Comparison of ENCODE assay signal across 20 cellular contexts in genomic region chr5:73894860-73895259, GRCh38.
DNase-seq lines count a peak whose midpoint lies in the region; ATAC-seq and TF ChIP-seq lines count a peak whose summit lies in the region.
"Had no signal": no experiment of that assay in that cellular context is flagged by ENCODE, and none has a peak within 500 bp of the region (broad histone marks: within the 10 kb centered on the region; RNA-seq: fewer than 3 reads in every experiment).

No MANE protein-coding gene starts in this region.

- H3K36me3 Mint-ChIP-seq in activated CD4-positive, alpha-beta T cell treated with anti-CD3 and anti-CD28 coated beads, Interleukin-2, amount 10 ng/mL, durations not matched to agents 24 days and 14 days (ENCODE audit: low read depth), result no peaks in the 10 kb centered on the region
- H3K36me3 Mint-ChIP-seq in Calu3 (ENCODE audit: insufficient read depth, unreplicated experiment), result peaks cover 73% of the 10 kb centered on the region
- H3K36me3 Mint-ChIP-seq in activated T-helper 1 cell treated with anti-CD3 and anti-CD28 coated beads, Interleukin-12 subunit alpha, Interleukin-12 subunit beta, Interleukin-2, Interleukin-4 antibody, amounts not matched to agents 30 ng/mL and 10 ng/mL and 1 ng/mL, durations not matched to agents 14 hours and 24 hours and 36 hours (ENCODE audit: low read depth), result peaks cover 3% of the 10 kb centered on the region
- H3K36me3 Mint-ChIP-seq in neural progenitor cell, result no peaks in the 10 kb centered on the region
- H3K36me3 Mint-ChIP-seq: CD8-positive, alpha-beta T cell had no signal

- DNase-seq in activated CD4-positive, alpha-beta T cell treated with anti-CD3 and anti-CD28 coated beads, Interleukin-2, amount 10 ng/mL, durations not matched to agents 24 days and 14 days, result no peak
- no peak for DNase-seq in activated CD4-positive, alpha-beta T cell treated with anti-CD3 and anti-CD28 coated beads for 4 hours
- DNase-seq in Calu3, result no peak
- DNase-seq in activated T-helper 1 cell treated with anti-CD3 and anti-CD28 coated beads, Interleukin-12 subunit alpha, Interleukin-12 subunit beta, Interleukin-2, Interleukin-4 antibody, amounts not matched to agents 30 ng/mL and 10 ng/mL and 1 ng/mL, durations not matched to agents 14 hours and 24 hours and 36 hours (ENCODE audit: low spot score), result no peak
- no peak for DNase-seq in neural progenitor cell (ENCODE audit: low spot score)
- no peak for DNase-seq in AG08396 (ENCODE audit: low spot score)
- DNase-seq in HK-2 (ENCODE audit: unreplicated experiment), result no peak
- no peak for DNase-seq in right cardiac atrium
- DNase-seq: 8988T; CD8-positive, alpha-beta T cell; DMS 273 treated with DMSO at 0.1 percent for 48 hours; DMS53; DND-41; EL; GOT3; H9 had no signal

- H3K36me3 ChIP-seq in neural progenitor cell, result no peaks in the 10 kb centered on the region
- H3K36me3 ChIP-seq: BLaER1 treated with 17β-estradiol and CSF1 and Interleukin-3, amounts not matched to agents 10 nM and 100 nM had no signal

- H2AFZ ChIP-seq in neural progenitor cell (replicated peaks), result no peak overlapping the region

- H3K4me3 ChIP-seq in neural progenitor cell, result no peak overlapping the region
- H3K4me3 ChIP-seq in right cardiac atrium (ENCODE audit: low read length), result no peak overlapping the region
- H3K4me3 ChIP-seq: BLaER1 treated with 17β-estradiol and CSF1 and Interleukin-3, amounts not matched to agents 10 nM and 100 nM; GM12878 had no signal

- intact Hi-C loops in activated CD4-positive, alpha-beta T cell treated with anti-CD3 and anti-CD28 coated beads, Interleukin-2, amount 10 ng/mL, durations not matched to agents 24 days and 14 days (cut with micrococcal nuclease), result no loop called here
- intact Hi-C loops in Calu3 (cut with micrococcal nuclease; ENCODE audit: unreplicated experiment), result no loop called here
- intact Hi-C loops in activated T-helper 1 cell treated with anti-CD3 and anti-CD28 coated beads, Interleukin-12 subunit alpha, Interleukin-12 subunit beta, Interleukin-2, Interleukin-4 antibody, amounts not matched to agents 30 ng/mL and 10 ng/mL and 1 ng/mL, durations not matched to agents 14 hours and 24 hours and 36 hours (cut with micrococcal nuclease), result loop anchor here (2.0 to 5.0 kb wide), 4 partner anchors 98 to 1042 kb away; no protein-coding TSS in a partner anchor
- intact Hi-C loops in right cardiac atrium (cut with DNase I), result no loop called here

- no peak overlapping the region for H3K9ac ChIP-seq in neural progenitor cell
- H3K9ac ChIP-seq: BLaER1 treated with 17β-estradiol and CSF1 and Interleukin-3, amounts not matched to agents 10 nM and 100 nM had no signal

- ATAC-seq in right cardiac atrium, result no peak
- ATAC-seq: CD8-positive, alpha-beta T cell had no signal

- H3K27ac ChIP-seq in neural progenitor cell (no peak overlapping the region), right cardiac atrium (ENCODE audit: low read length) (no peak overlapping the region)
- H3K27ac ChIP-seq: HL-60 had no signal

- CTCF ChIA-PET in Calu3 (lab: Charles Lee), result interaction anchor here (0.6 to 1.1 kb wide), 2 partner anchors 7 to 14 kb away, joined by 3 read pairs; no protein-coding TSS in a partner anchor

- no peaks in the 10 kb centered on the region for H3K9me3 ChIP-seq in neural progenitor cell (ENCODE audit: low read depth)
- no peaks in the 10 kb centered on the region for H3K9me3 ChIP-seq in right cardiac atrium (ENCODE audit: control insufficient read depth, low read length)
- H3K9me3 ChIP-seq: BLaER1 treated with 17β-estradiol and CSF1 and Interleukin-3, amounts not matched to agents 10 nM and 100 nM had no signal

- H3K27me3 Mint-ChIP-seq in activated CD4-positive, alpha-beta T cell treated with anti-CD3 and anti-CD28 coated beads, Interleukin-2, amount 10 ng/mL, durations not matched to agents 24 days and 14 days, result peaks cover 24% of the 10 kb centered on the region
- H3K27me3 Mint-ChIP-seq in Calu3 (ENCODE audit: unreplicated experiment), result no peaks in the 10 kb centered on the region
- peaks cover 14% of the 10 kb centered on the region for H3K27me3 Mint-ChIP-seq in activated T-helper 1 cell treated with anti-CD3 and anti-CD28 coated beads, Interleukin-12 subunit alpha, Interleukin-12 subunit beta, Interleukin-2, Interleukin-4 antibody, amounts not matched to agents 30 ng/mL and 10 ng/mL and 1 ng/mL, durations not matched to agents 14 hours and 24 hours and 36 hours (ENCODE audit: insufficient read depth)
- H3K27me3 Mint-ChIP-seq in neural progenitor cell (ENCODE audit: insufficient read depth, low read depth), result peaks cover 8% of the 10 kb centered on the region

- no peak for TF ChIP-seq CTCF in Calu3 (IDR thresholded peaks at IDR 0.05; ENCODE audit: unreplicated experiment)
- no peak for TF ChIP-seq CTCF in neural progenitor cell (IDR thresholded peaks at IDR 0.05)

- no peaks in the 10 kb centered on the region for H3K79me2 ChIP-seq in neural progenitor cell (ENCODE audit: low read depth)

- H3K27me3 ChIP-seq in neural progenitor cell (no peaks in the 10 kb centered on the region), right cardiac atrium (ENCODE audit: control insufficient read depth, insufficient read depth) (no peaks in the 10 kb centered on the region)
- H3K27me3 ChIP-seq: BLaER1 treated with 17β-estradiol and CSF1 and Interleukin-3, amounts not matched to agents 10 nM and 100 nM had no signal

- H4K20me1 ChIP-seq in neural progenitor cell (ENCODE audit: low read depth), result no peaks in the 10 kb centered on the region
- H4K20me1 ChIP-seq: BLaER1 treated with 17β-estradiol and CSF1 and Interleukin-3, amounts not matched to agents 10 nM and 100 nM had no signal

- peak overlapping the region; percentile 25 for H3K27ac Mint-ChIP-seq in activated CD4-positive, alpha-beta T cell treated with anti-CD3 and anti-CD28 coated beads, Interleukin-2, amount 10 ng/mL, durations not matched to agents 24 days and 14 days
- peak overlapping the region; percentile 50 for H3K27ac Mint-ChIP-seq in Calu3 (ENCODE audit: unreplicated experiment)
- H3K27ac Mint-ChIP-seq in activated T-helper 1 cell treated with anti-CD3 and anti-CD28 coated beads, Interleukin-12 subunit alpha, Interleukin-12 subunit beta, Interleukin-2, Interleukin-4 antibody, amounts not matched to agents 30 ng/mL and 10 ng/mL and 1 ng/mL, durations not matched to agents 14 hours and 24 hours and 36 hours, result peak overlapping the region; percentile 88
- peak overlapping the region; percentile 27 for H3K27ac Mint-ChIP-seq in neural progenitor cell
- H3K27ac Mint-ChIP-seq: B cell; CD8-positive, alpha-beta T cell; H9 had no signal

- H3K4me1 Mint-ChIP-seq in activated CD4-positive, alpha-beta T cell treated with anti-CD3 and anti-CD28 coated beads, Interleukin-2, amount 10 ng/mL, durations not matched to agents 24 days and 14 days, result peaks cover 10% of the 10 kb centered on the region
- H3K4me1 Mint-ChIP-seq in Calu3 (ENCODE audit: low read depth, unreplicated experiment) (no peaks in the 10 kb centered on the region), neural progenitor cell (peaks cover 3% of the 10 kb centered on the region)
- H3K4me1 Mint-ChIP-seq in activated T-helper 1 cell treated with anti-CD3 and anti-CD28 coated beads, Interleukin-12 subunit alpha, Interleukin-12 subunit beta, Interleukin-2, Interleukin-4 antibody, amounts not matched to agents 30 ng/mL and 10 ng/mL and 1 ng/mL, durations not matched to agents 14 hours and 24 hours and 36 hours (ENCODE audit: low read depth), result peaks cover 25% of the 10 kb centered on the region
- H3K4me1 Mint-ChIP-seq: B cell had no signal

- peaks cover 4% of the 10 kb centered on the region for H3K9me3 Mint-ChIP-seq in activated CD4-positive, alpha-beta T cell treated with anti-CD3 and anti-CD28 coated beads, Interleukin-2, amount 10 ng/mL, durations not matched to agents 24 days and 14 days
- H3K9me3 Mint-ChIP-seq in Calu3 (ENCODE audit: low read depth, unreplicated experiment) (no peaks in the 10 kb centered on the region), neural progenitor cell (no peaks in the 10 kb centered on the region)
- no peaks in the 10 kb centered on the region for H3K9me3 Mint-ChIP-seq in activated T-helper 1 cell treated with anti-CD3 and anti-CD28 coated beads, Interleukin-12 subunit alpha, Interleukin-12 subunit beta, Interleukin-2, Interleukin-4 antibody, amounts not matched to agents 30 ng/mL and 10 ng/mL and 1 ng/mL, durations not matched to agents 14 hours and 24 hours and 36 hours
- H3K9me3 Mint-ChIP-seq: CD8-positive, alpha-beta T cell; H9 had no signal

- BruUV-seq in Calu3 (replicated peaks; lab: Mats Ljungman, UMichigan), result no TSS peak

- no peak overlapping the region for H3K4me2 ChIP-seq in neural progenitor cell

- no peaks in the 10 kb centered on the region for H3F3A ChIP-seq in neural progenitor cell (ENCODE audit: low read depth)

- H3K4me3 Mint-ChIP-seq in activated CD4-positive, alpha-beta T cell treated with anti-CD3 and anti-CD28 coated beads, Interleukin-2, amount 10 ng/mL, durations not matched to agents 24 days and 14 days, result no peak overlapping the region
- H3K4me3 Mint-ChIP-seq in Calu3 (ENCODE audit: low read depth, unreplicated experiment) (no peak overlapping the region), neural progenitor cell (no peak overlapping the region)
- no peak overlapping the region for H3K4me3 Mint-ChIP-seq in activated T-helper 1 cell treated with anti-CD3 and anti-CD28 coated beads, Interleukin-12 subunit alpha, Interleukin-12 subunit beta, Interleukin-2, Interleukin-4 antibody, amounts not matched to agents 30 ng/mL and 10 ng/mL and 1 ng/mL, durations not matched to agents 14 hours and 24 hours and 36 hours
- H3K4me3 Mint-ChIP-seq: B cell; CD8-positive, alpha-beta T cell; H9 had no signal

- H3K4me1 ChIP-seq in neural progenitor cell (no peaks in the 10 kb centered on the region), right cardiac atrium (ENCODE audit: control insufficient read depth, insufficient read depth, low read length) (no peaks in the 10 kb centered on the region)

- 94% methylated on average over 6 of the region's 6 CpGs for WGBS in right cardiac atrium

Comparison
In these comparisons a context has a peak if more than half of its experiments do, and no peak if none do; other contexts are left out.
1. H3K27ac Mint-ChIP-seq: peak in every context shown above with its lines; median percentile 88 in activated T-helper 1 cell treated with anti-CD3 and anti-CD28 coated beads, Interleukin-12 subunit alpha, Interleukin-12 subunit beta, Interleukin-2, Interleukin-4 antibody, amounts not matched to agents 30 ng/mL and 10 ng/mL and 1 ng/mL, durations not matched to agents 14 hours and 24 hours and 36 hours; 50 in Calu3; 27 in neural progenitor cell; 25 in activated CD4-positive, alpha-beta T cell treated with anti-CD3 and anti-CD28 coated beads, Interleukin-2, amount 10 ng/mL, durations not matched to agents 24 days and 14 days.